Comparison of ENCODE assay signal across 12 cellular contexts in the genomic region with DNA sequence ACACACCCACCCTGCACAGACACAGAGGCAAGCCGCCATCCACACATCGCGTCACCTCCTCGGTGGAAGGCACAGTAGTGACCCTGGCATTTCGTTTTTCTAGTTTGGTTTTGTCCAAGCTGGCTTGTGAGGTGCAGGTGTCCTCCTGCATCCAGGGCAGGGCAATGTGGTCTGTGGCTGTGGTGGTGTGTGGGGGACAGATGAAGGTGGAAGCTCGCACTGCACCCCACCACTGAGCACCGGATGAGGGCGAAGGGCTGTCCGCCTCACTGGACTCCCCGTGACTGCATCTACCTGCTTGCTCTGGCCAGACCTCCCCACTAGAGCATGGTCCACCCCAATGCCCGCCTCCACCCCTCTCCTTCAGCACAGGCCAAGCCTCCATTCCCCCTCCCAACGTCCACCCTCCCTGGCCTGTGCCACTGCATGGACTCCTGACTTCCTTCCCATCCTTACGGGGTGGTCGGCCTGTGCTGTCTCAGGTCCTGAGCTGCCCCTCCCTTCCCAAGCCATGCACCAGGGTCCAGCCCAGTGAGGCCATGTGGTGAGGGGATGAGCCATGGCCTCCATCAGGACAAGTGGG.
"Had no signal": no experiment of that assay in that cellular context is flagged by ENCODE, and none has a peak within 500 bp of the region (broad histone marks: within the 10 kb centered on the region; RNA-seq: fewer than 3 reads in every experiment).

No MANE protein-coding gene starts in this region.

- H3K9me3 Mint-ChIP-seq: activated CD4-positive, alpha-beta T cell treated with anti-CD3 and anti-CD28 coated beads, Interleukin-2, amount 10 ng/mL, durations not matched to agents 7 days and 5 days; neural progenitor cell; stimulated activated memory B cell treated with anti-CD40 and anti-IgM and Interleukin-4, amounts not matched to agents 10 μg/mL and 1 μg/mL and 100 μg/mL, for 72 hours; type B pancreatic cell had no signal

- H3K36me3 ChIP-seq: breast epithelium, gastroesophageal sphincter, neural progenitor cell had no signal

- H3K4me3 Mint-ChIP-seq: activated CD4-positive, alpha-beta T cell treated with anti-CD3 and anti-CD28 coated beads, Interleukin-2, amount 10 ng/mL, durations not matched to agents 7 days and 5 days; neural progenitor cell; stimulated activated memory B cell treated with anti-CD40 and anti-IgM and Interleukin-4, amounts not matched to agents 10 μg/mL and 1 μg/mL and 100 μg/mL, for 72 hours; type B pancreatic cell had no signal

- H3K27ac Mint-ChIP-seq: activated CD4-positive, alpha-beta T cell treated with anti-CD3 and anti-CD28 coated beads, Interleukin-2, amount 10 ng/mL, durations not matched to agents 7 days and 5 days; stimulated activated memory B cell treated with anti-CD40 and anti-IgM and Interleukin-4, amounts not matched to agents 10 μg/mL and 1 μg/mL and 100 μg/mL, for 72 hours; type B pancreatic cell had no signal

- H3K9me3 ChIP-seq: breast epithelium, gastroesophageal sphincter had no signal

- H3K36me3 Mint-ChIP-seq: neural progenitor cell; stimulated activated memory B cell treated with anti-CD40 and anti-IgM and Interleukin-4, amounts not matched to agents 10 μg/mL and 1 μg/mL and 100 μg/mL, for 72 hours; type B pancreatic cell had no signal

- H3K4me1 ChIP-seq: neural progenitor cell had no signal

- H3K27ac ChIP-seq: neural progenitor cell had no signal

- H3K4me3 ChIP-seq: gastroesophageal sphincter, neural progenitor cell had no signal

- ATAC-seq: gastroesophageal sphincter; left colon; stimulated activated memory B cell treated with anti-CD40 and anti-IgM and Interleukin-4, amounts not matched to agents 10 μg/mL and 1 μg/mL and 100 μg/mL, for 72 hours had no signal

- DNase-seq: activated CD4-positive, alpha-beta T cell treated with anti-CD3 and anti-CD28 coated beads, Interleukin-2, amount 10 ng/mL, durations not matched to agents 7 days and 5 days; activated CD4-positive, CD25-positive, alpha-beta regulatory T cell; activated CD8-positive, alpha-beta memory T cell treated with anti-CD3 and anti-CD28 coated beads, Interleukin-2, amount 50 U/mL, for 48 hours; left colon; midbrain; stimulated activated CD4-positive, alpha-beta T cell treated with anti-CD3 and anti-CD28 coated beads, Interleukin-2, amount 100 ng/mL, for 48 hours; T-helper 2 cell had no signal
